In genomic region chr3:15063656-15064286, GRCh38 we compare ENCODE assay signal across 9 cellular contexts. TPM values are rescaled to one million over a fixed set of nuclear protein-coding genes. Genes with fewer than 3 reads are reported as not detected.
DNase-seq lines count a peak whose midpoint lies in the region; ATAC-seq, FAIRE-seq and TF ChIP-seq lines count a peak whose summit lies in the region.
"Had no signal": no experiment of that assay in that cellular context is flagged by ENCODE, and none has a peak within 500 bp of the region (broad histone marks: within the 10 kb centered on the region; RNA-seq: fewer than 3 reads in every experiment).

No MANE protein-coding gene starts in this region.

- peak overlapping the region in 2 of 3 donors; percentile 26 to 95 for H3K27ac Mint-ChIP-seq in IgD-negative memory B cell

- CTCF ChIA-PET in A549 (lab: Yijun Ruan, JAX), result interaction anchor here (0.7 to 1.0 kb wide), 2 partner anchors 42 to 137 kb away, joined by 3 to 4 read pairs; no protein-coding TSS in a partner anchor

- WGBS in A549 (ENCODE audit: missing lambda C conversion rate), result 81% methylated on average over 13 of the region's 13 CpGs

- peaks cover 2% of the 10 kb centered on the region for H3K36me3 Mint-ChIP-seq in IgD-negative memory B cell

- H3K9me3 ChIP-seq in A549 (no peaks in the 10 kb centered on the region), colonic mucosa (no peaks in the 10 kb centered on the region), mucosa of rectum (ENCODE audit: control insufficient read depth in 2 of 2, low read length in 2 of 2) (no peaks in the 10 kb centered on the region)

- DNase-seq in A549 (ENCODE audit: low read depth in 1 of 2, low spot score in 1 of 2) (no peak), colonic mucosa (peak; percentile 34), pons (ENCODE audit: low spot score) (no peak)
- DNase-seq in stimulated activated CD4-positive, alpha-beta T cell treated with anti-CD3 and anti-CD28 coated beads, Interleukin-4, amount 100 ng/mL, for 24 hours, result no peak

- H3K4me2 ChIP-seq in A549, result peak overlapping the region; percentile 89

- H3K27ac ChIP-seq in A549, result peak overlapping the region; percentile 92 to 93; a peak in 4 of 6 replicates
- no peak overlapping the region for H3K27ac ChIP-seq in colonic mucosa
- H3K27ac ChIP-seq in mucosa of rectum (ENCODE audit: low read depth in 2 of 2, low read length in 2 of 2), result no peak overlapping the region

- no peaks in the 10 kb centered on the region for H3K27me3 ChIP-seq in colonic mucosa
- no peaks in the 10 kb centered on the region for H3K27me3 ChIP-seq in mucosa of rectum (ENCODE audit: control insufficient read depth in 2 of 2, insufficient read depth in 2 of 2, low read length in 2 of 2)

- peak overlapping the region; percentile 87 for H3K4me3 ChIP-seq in A549
- peak overlapping the region; percentile 97 for H3K4me3 ChIP-seq in colonic mucosa
- peak overlapping the region; percentile 84 to 89 for H3K4me3 ChIP-seq in mucosa of rectum (ENCODE audit: low read length in 2 of 2)

- POLR2A ChIA-PET in A549 (lab: Yijun Ruan, JAX), result interaction anchor here (1.5 kb wide), 1 partner anchor 115 kb away, joined by 5 read pairs; no protein-coding TSS in a partner anchor

- H3K4me3 Mint-ChIP-seq in IgD-negative memory B cell, result peak overlapping the region; percentile 92 to 99 (median 98)

- TF ChIP-seq POLR2A in A549 (IDR thresholded peaks at IDR 0.05; ENCODE audit: low read length), result no peak

- H3K36me3 ChIP-seq in colonic mucosa, result no peaks in the 10 kb centered on the region
- peaks cover 5 to 11% of the 10 kb centered on the region in 2 donors for H3K36me3 ChIP-seq in mucosa of rectum (ENCODE audit: control insufficient read depth in 2 of 2, insufficient read depth in 2 of 2, low read length in 2 of 2)

- H3K9me3 Mint-ChIP-seq in IgD-negative memory B cell, result no peaks in the 10 kb centered on the region

- H3K9ac ChIP-seq in colonic mucosa (ENCODE audit: low read depth in 2 of 2, low read length in 2 of 2) (peak overlapping the region; percentile 72 to 89), mucosa of rectum (ENCODE audit: low read depth in 1 of 2, low read length in 2 of 2) (peak overlapping the region; percentile 86 to 90)

- TF ChIP-seq EP300 in A549 (IDR thresholded peaks at IDR 0.05), result no peak

- peaks cover 12 to 14% (median 13%) of the 10 kb centered on the region in 3 donors for H3K4me1 Mint-ChIP-seq in IgD-negative memory B cell

- no peak for TF ChIP-seq RAD21 in A549 (conservative IDR thresholded peaks at IDR 0.05 in 1 of 2, IDR thresholded peaks at IDR 0.05 in 1 of 2)

- H3K4me1 ChIP-seq in A549 (peaks cover 12% of the 10 kb centered on the region), colonic mucosa (peaks cover 8% of the 10 kb centered on the region), mucosa of rectum (ENCODE audit: control insufficient read depth in 2 of 2, insufficient read depth in 2 of 2, low read length in 2 of 2) (peaks cover 8 to 17% of the 10 kb centered on the region in 2 donors)

- TF ChIP-seq CTCF in A549 (IDR thresholded peaks at IDR 0.05) (no peak), colonic mucosa (IDR thresholded peaks at IDR 0.05) (no peak)

- intact Hi-C loops in colonic mucosa (cut with DNase I), result no loop called here

- no peaks in the 10 kb centered on the region for H3K27me3 Mint-ChIP-seq in IgD-negative memory B cell

- FAIRE-seq in A549 (lab: Jason Lieb, UNC), result no peak
- FAIRE-seq: colon had no signal

- ATAC-seq in A549 (0 out of 6 replicates have a peak, but pooled peaks of 1 of the 2 experiments have one; percentile 4), GM18520 (IDR thresholded peaks at IDR 0.05; ENCODE audit: unreplicated experiment) (no peak), HG03342 (IDR thresholded peaks at IDR 0.05; ENCODE audit: unreplicated experiment) (no peak)

TF ChIP-seq in A549, 52 proteins besides CTCF, POLR2A, EP300 and RAD21:
- no peak for TF ChIP-seq KDM1A (IDR thresholded peaks at IDR 0.05; ENCODE audit: low read depth)
- no peak for TF ChIP-seq EHF (CRISPR knock-in tag; IDR thresholded peaks at IDR 0.05)
- no peak for TF ChIP-seq HOXB5 (CRISPR knock-in tag; IDR thresholded peaks at IDR 0.05)
- no peak for TF ChIP-seq HEYL (CRISPR knock-in tag; IDR thresholded peaks at IDR 0.05)
- TF ChIP-seq ZC3H11A (IDR thresholded peaks at IDR 0.05), result no peak
- TF ChIP-seq GATA3 (IDR thresholded peaks at IDR 0.05; ENCODE audit: borderline replicate concordance), result no peak
- TF ChIP-seq PBX3 (IDR thresholded peaks at IDR 0.05), result no peak
- no peak for TF ChIP-seq HOXA7 (CRISPR knock-in tag; IDR thresholded peaks at IDR 0.05)

RNA-seq across cellular contexts. Expression of gene MRPS25, which starts 1.3 kb away (rescaled TPM):
- 27.8 and 42.0 TPM in 2 replicates for polyA plus RNA-seq in A549 (2011; rRNA removed)
- 50.6 and 55.8 TPM in 2 replicates for polyA plus RNA-seq in A549 (2012; cell fraction: cytosol; rRNA removed)
- 70.7 and 97.8 TPM in 2 replicates for polyA plus RNA-seq in A549 (2012; cell fraction: nucleus; rRNA removed)
- polyA plus RNA-seq in A549 (2017; fragmentation: RNase III; extraction: RNeasy Plus Mini Kit Qiagen cat#74134 plus additional on column Dnase treatment), result 78.4 to 94.8 TPM (median 79.6 TPM) in 3 replicates
- 11.2 and 12.3 TPM in 2 replicates for polyA minus RNA-seq in A549 (2011; rRNA and poly(A)+ RNA removed)
- polyA plus RNA-seq in IgD-negative memory B cell, result 29.2 TPM
- 100 to 1,000 TPM in 1 of 2 donors, 10 to 100 TPM in 1; 53.3 to 117 TPM for total RNA-seq in colonic mucosa

RNA-seq across cellular contexts. Expression of gene RBSN, which starts 35.2 kb away (rescaled TPM):
- 14.9 and 15.2 TPM in 2 replicates for polyA plus RNA-seq in A549 (2011; rRNA removed)
- polyA plus RNA-seq in A549 (2012; cell fraction: cytosol; rRNA removed), result 4.8 and 4.9 TPM in 2 replicates
- 8.5 and 9.1 TPM in 2 replicates for polyA plus RNA-seq in A549 (2012; cell fraction: nucleus; rRNA removed)
- polyA plus RNA-seq in A549 (2017; fragmentation: RNase III; extraction: RNeasy Plus Mini Kit Qiagen cat#74134 plus additional on column Dnase treatment), result 9.1 to 9.6 TPM (median 9.5 TPM) in 3 replicates
- 25.7 and 26.3 TPM in 2 replicates for polyA minus RNA-seq in A549 (2011; rRNA and poly(A)+ RNA removed)
- polyA plus RNA-seq in IgD-negative memory B cell, result 18.2 TPM
- 10 to 100 TPM; 15.6 to 17.0 TPM for total RNA-seq in colonic mucosa

Comparison
In these comparisons a context has a peak if more than half of its experiments do, and no peak if none do; other contexts are left out.
1. H3K27ac ChIP-seq: peak in A549 (2 of 2); none in colonic mucosa (single experiment) and mucosa of rectum (0 of 2).
2. Peak in every context shown above with its lines, with median percentiles within 50 percentile points of each other: H3K4me3 ChIP-seq.